ENCODE assay signal across 3 cellular contexts in the genomic region with DNA sequence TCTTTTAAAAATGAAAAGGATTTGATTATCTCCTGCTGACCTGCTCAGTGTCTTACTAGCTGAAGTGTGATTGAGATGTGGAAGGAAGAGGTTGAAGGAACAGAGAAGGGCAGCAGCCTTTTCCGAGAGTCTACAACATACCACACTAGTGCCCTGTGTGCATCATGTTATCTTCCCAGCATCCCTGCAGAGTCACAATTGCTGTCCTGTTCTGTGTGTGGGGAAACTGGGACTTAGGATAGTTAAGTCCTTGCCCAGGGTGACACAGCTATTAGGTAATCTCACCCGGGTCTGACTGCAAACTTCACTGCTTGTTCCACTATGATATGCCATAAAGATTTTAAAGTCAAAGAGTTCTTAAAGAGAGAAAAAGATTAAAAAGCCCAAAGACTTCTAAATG.
TF ChIP-seq lines count a peak whose summit lies in the region.

No MANE protein-coding gene starts in this region.

TF ChIP-seq in GM23338, 12 proteins besides CTCF, POLR2A, EP300 and RAD21 (continues in another document):
- TF ChIP-seq ZNF114 (CRISPR knock-in tag; IDR thresholded peaks at IDR 0.05) (no peak), CREB1 (CRISPR knock-in tag; IDR thresholded peaks at IDR 0.05; ENCODE audit: low read depth) (no peak)
- TF ChIP-seq, protein P1, sequence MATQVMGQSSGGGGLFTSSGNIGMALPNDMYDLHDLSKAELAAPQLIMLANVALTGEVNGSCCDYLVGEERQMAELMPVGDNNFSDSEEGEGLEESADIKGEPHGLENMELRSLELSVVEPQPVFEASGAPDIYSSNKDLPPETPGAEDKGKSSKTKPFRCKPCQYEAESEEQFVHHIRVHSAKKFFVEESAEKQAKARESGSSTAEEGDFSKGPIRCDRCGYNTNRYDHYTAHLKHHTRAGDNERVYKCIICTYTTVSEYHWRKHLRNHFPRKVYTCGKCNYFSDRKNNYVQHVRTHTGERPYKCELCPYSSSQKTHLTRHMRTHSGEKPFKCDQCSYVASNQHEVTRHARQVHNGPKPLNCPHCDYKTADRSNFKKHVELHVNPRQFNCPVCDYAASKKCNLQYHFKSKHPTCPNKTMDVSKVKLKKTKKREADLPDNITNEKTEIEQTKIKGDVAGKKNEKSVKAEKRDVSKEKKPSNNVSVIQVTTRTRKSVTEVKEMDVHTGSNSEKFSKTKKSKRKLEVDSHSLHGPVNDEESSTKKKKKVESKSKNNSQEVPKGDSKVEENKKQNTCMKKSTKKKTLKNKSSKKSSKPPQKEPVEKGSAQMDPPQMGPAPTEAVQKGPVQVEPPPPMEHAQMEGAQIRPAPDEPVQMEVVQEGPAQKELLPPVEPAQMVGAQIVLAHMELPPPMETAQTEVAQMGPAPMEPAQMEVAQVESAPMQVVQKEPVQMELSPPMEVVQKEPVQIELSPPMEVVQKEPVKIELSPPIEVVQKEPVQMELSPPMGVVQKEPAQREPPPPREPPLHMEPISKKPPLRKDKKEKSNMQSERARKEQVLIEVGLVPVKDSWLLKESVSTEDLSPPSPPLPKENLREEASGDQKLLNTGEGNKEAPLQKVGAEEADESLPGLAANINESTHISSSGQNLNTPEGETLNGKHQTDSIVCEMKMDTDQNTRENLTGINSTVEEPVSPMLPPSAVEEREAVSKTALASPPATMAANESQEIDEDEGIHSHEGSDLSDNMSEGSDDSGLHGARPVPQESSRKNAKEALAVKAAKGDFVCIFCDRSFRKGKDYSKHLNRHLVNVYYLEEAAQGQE (IDR thresholded peaks at IDR 0.05; ENCODE audit: unreplicated experiment): no peak

TF ChIP-seq in K562, 482 proteins besides CTCF, POLR2A, EP300 and RAD21:
- TF ChIP-seq ELF1 (tag; IDR thresholded peaks at IDR 0.05) (no peak), MCM3 (IDR thresholded peaks at IDR 0.05) (no peak), MYBL2 (IDR thresholded peaks at IDR 0.05; ENCODE audit: low read depth) (no peak), MYBL2 (CRISPR knock-in tag; IDR thresholded peaks at IDR 0.05; ENCODE audit: borderline replicate concordance) (no peak), CHD4 (IDR thresholded peaks at IDR 0.05; ENCODE audit: insufficient read depth, insufficient replicate concordance, low read depth, low read length, poor library complexity, severe bottlenecking) (no peak), ZFP30 (CRISPR knock-in tag; IDR thresholded peaks at IDR 0.05; ENCODE audit: borderline replicate concordance) (no peak), BDP1 (IDR thresholded peaks at IDR 0.05; ENCODE audit: insufficient read depth, insufficient read length) (no peak), ZFP36 (IDR thresholded peaks at IDR 0.05; ENCODE audit: low read depth, low read length, partially characterized antibody) (no peak), ZKSCAN8 (CRISPR knock-in tag; IDR thresholded peaks at IDR 0.05) (no peak)
- TF ChIP-seq, protein P2, sequence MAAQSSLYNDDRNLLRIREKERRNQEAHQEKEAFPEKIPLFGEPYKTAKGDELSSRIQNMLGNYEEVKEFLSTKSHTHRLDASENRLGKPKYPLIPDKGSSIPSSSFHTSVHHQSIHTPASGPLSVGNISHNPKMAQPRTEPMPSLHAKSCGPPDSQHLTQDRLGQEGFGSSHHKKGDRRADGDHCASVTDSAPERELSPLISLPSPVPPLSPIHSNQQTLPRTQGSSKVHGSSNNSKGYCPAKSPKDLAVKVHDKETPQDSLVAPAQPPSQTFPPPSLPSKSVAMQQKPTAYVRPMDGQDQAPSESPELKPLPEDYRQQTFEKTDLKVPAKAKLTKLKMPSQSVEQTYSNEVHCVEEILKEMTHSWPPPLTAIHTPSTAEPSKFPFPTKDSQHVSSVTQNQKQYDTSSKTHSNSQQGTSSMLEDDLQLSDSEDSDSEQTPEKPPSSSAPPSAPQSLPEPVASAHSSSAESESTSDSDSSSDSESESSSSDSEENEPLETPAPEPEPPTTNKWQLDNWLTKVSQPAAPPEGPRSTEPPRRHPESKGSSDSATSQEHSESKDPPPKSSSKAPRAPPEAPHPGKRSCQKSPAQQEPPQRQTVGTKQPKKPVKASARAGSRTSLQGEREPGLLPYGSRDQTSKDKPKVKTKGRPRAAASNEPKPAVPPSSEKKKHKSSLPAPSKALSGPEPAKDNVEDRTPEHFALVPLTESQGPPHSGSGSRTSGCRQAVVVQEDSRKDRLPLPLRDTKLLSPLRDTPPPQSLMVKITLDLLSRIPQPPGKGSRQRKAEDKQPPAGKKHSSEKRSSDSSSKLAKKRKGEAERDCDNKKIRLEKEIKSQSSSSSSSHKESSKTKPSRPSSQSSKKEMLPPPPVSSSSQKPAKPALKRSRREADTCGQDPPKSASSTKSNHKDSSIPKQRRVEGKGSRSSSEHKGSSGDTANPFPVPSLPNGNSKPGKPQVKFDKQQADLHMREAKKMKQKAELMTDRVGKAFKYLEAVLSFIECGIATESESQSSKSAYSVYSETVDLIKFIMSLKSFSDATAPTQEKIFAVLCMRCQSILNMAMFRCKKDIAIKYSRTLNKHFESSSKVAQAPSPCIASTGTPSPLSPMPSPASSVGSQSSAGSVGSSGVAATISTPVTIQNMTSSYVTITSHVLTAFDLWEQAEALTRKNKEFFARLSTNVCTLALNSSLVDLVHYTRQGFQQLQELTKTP (IDR thresholded peaks at IDR 0.05; ENCODE audit: low read depth in 1 of 2, partially characterized antibody in 2 of 2): no peak

TF ChIP-seq in SK-N-SH, 30 proteins besides CTCF, POLR2A, EP300 and RAD21:
- TF ChIP-seq GATA2 (CRISPR knock-in tag; IDR thresholded peaks at IDR 0.05) (no peak), FOSL2 (IDR thresholded peaks at IDR 0.05; ENCODE audit: borderline replicate concordance, low read depth) (no peak), POLR2AphosphoS5 (IDR thresholded peaks at IDR 0.05; ENCODE audit: low read depth, low read length) (no peak)
- TF ChIP-seq, protein P3, sequence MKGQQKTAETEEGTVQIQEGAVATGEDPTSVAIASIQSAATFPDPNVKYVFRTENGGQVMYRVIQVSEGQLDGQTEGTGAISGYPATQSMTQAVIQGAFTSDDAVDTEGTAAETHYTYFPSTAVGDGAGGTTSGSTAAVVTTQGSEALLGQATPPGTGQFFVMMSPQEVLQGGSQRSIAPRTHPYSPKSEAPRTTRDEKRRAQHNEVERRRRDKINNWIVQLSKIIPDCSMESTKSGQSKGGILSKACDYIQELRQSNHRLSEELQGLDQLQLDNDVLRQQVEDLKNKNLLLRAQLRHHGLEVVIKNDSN (IDR thresholded peaks at IDR 0.05; ENCODE audit: borderline replicate concordance, low read depth): no peak
TF ChIP-seq in SK-N-SH: peak in this region for 0.
